ENCODE assay signal across 9 cellular contexts in the genomic region with DNA sequence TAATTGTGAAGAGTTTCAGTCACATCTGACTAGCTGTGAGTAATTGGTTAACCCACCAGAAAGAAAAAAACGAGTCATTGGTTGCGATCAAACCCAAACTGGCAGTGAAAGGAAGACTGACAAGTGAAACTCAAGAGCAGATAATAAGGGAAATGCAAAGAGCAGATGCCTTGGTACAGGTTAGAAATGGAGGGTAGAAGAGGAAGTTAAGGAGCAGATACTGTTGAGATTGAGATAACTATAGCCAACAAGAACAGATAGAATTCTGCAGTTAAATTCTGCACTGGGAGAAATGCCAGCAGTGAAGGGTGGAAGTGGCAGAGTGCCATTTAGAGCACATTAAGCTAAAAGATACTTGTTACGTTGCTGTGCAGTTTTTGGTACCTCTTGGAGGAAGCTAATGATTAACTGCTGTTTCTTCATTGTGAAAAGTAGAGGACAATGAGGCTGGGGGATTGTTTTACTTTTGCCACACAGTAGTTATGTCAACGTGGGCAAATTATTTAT.
DNase-seq lines count a peak whose midpoint lies in the region; ATAC-seq and TF ChIP-seq lines count a peak whose summit lies in the region.
"Had no signal": no experiment of that assay in that cellular context is flagged by ENCODE, and none has a peak within 500 bp of the region (broad histone marks: within the 10 kb centered on the region; RNA-seq: fewer than 3 reads in every experiment).

No MANE protein-coding gene starts in this region.

- TF ChIP-seq CTCF in OCI-LY3 (IDR thresholded peaks at IDR 0.05; ENCODE audit: low read depth, low read length), result no peak
- no peak for TF ChIP-seq CTCF in fibroblast of mammary gland (conservative IDR thresholded peaks at IDR 0.05; ENCODE audit: control insufficient read depth, insufficient read depth, low read depth, low read length)
- TF ChIP-seq CTCF in progenitor cell of endocrine pancreas (IDR thresholded peaks at IDR 0.05; ENCODE audit: unreplicated experiment), result no peak

- no peaks in the 10 kb centered on the region for H3K27me3 ChIP-seq in OCI-LY3 (ENCODE audit: low read depth, low read length)

- peak overlapping the region; percentile 77 for H3K4me2 ChIP-seq in OCI-LY3 (ENCODE audit: low read length)

- no peak overlapping the region for H3K4me3 Mint-ChIP-seq in stimulated activated naive CD8-positive, alpha-beta T cell treated with anti-CD3 and anti-CD28 coated beads, Interleukin-15, amount 100 ng/mL, for 72 hours
- no peak overlapping the region for H3K4me3 Mint-ChIP-seq in progenitor cell of endocrine pancreas (ENCODE audit: low read depth)

- H3K9me3 Mint-ChIP-seq in stimulated activated naive CD8-positive, alpha-beta T cell treated with anti-CD3 and anti-CD28 coated beads, Interleukin-15, amount 100 ng/mL, for 72 hours, result no peaks in the 10 kb centered on the region
- no peaks in the 10 kb centered on the region for H3K9me3 Mint-ChIP-seq in progenitor cell of endocrine pancreas (ENCODE audit: low read depth)

- H2AFZ ChIP-seq in OCI-LY3 (ENCODE audit: low read depth, low read length), result no peak overlapping the region

- H3K4me1 Mint-ChIP-seq in stimulated activated naive CD8-positive, alpha-beta T cell treated with anti-CD3 and anti-CD28 coated beads, Interleukin-15, amount 100 ng/mL, for 72 hours, result peaks cover 27% of the 10 kb centered on the region
- H3K4me1 Mint-ChIP-seq in progenitor cell of endocrine pancreas (ENCODE audit: low read depth), result peaks cover 13% of the 10 kb centered on the region

- peak; percentile 7 for DNase-seq in GDM1 (lab: John Stamatoyannopoulos, UW)
- DNase-seq in fibroblast of mammary gland (ENCODE audit: low read depth), result peak; percentile 39
- no peak for DNase-seq in stimulated activated naive CD8-positive, alpha-beta T cell treated with anti-CD3 and anti-CD28 coated beads, Interleukin-15, amount 100 ng/mL, for 72 hours
- no peak for DNase-seq in progenitor cell of endocrine pancreas (ENCODE audit: low spot score, unreplicated experiment)
- no peak for DNase-seq in amniotic stem cell (lab: John Stamatoyannopoulos, UW)

- peaks cover 39% of the 10 kb centered on the region for H3K79me2 ChIP-seq in OCI-LY3 (ENCODE audit: low read length)

- H3K4me3 ChIP-seq in OCI-LY3 (ENCODE audit: low read length) (peak overlapping the region; percentile 56), fibroblast of mammary gland (ENCODE audit: control insufficient read depth, low read depth, low read length) (no peak overlapping the region)

- no peaks in the 10 kb centered on the region for H4K20me1 ChIP-seq in OCI-LY3 (ENCODE audit: insufficient read depth, low read length)

- peaks cover 60% of the 10 kb centered on the region for H3K4me1 ChIP-seq in OCI-LY3 (ENCODE audit: low read length)

- no peaks in the 10 kb centered on the region for H3K27me3 Mint-ChIP-seq in stimulated activated naive CD8-positive, alpha-beta T cell treated with anti-CD3 and anti-CD28 coated beads, Interleukin-15, amount 100 ng/mL, for 72 hours
- H3K27me3 Mint-ChIP-seq in progenitor cell of endocrine pancreas, result no peaks in the 10 kb centered on the region

- peaks cover 16% of the 10 kb centered on the region for H3K36me3 ChIP-seq in OCI-LY3 (replicated peaks; ENCODE audit: low read depth, low read length)

- ATAC-seq in GM19395 (IDR thresholded peaks at IDR 0.05; ENCODE audit: unreplicated experiment), result peak; percentile 93
- ATAC-seq in HG03196 (IDR thresholded peaks at IDR 0.05; ENCODE audit: unreplicated experiment), result peak; percentile 95
- ATAC-seq in stimulated activated naive CD8-positive, alpha-beta T cell treated with anti-CD3 and anti-CD28 coated beads, Interleukin-15, amount 100 ng/mL, for 72 hours, result peak; percentile 87
- ATAC-seq: Panc1 had no signal

- peak overlapping the region; percentile 62 for H3K9ac ChIP-seq in OCI-LY3 (ENCODE audit: low read length)

- H3K36me3 Mint-ChIP-seq in progenitor cell of endocrine pancreas (ENCODE audit: insufficient read depth), result peaks cover 17% of the 10 kb centered on the region

- H3K9me3 ChIP-seq in OCI-LY3 (ENCODE audit: insufficient read depth, low read length), result no peaks in the 10 kb centered on the region

- H3K27ac Mint-ChIP-seq in stimulated activated naive CD8-positive, alpha-beta T cell treated with anti-CD3 and anti-CD28 coated beads, Interleukin-15, amount 100 ng/mL, for 72 hours, result no peak overlapping the region
- H3K27ac Mint-ChIP-seq in progenitor cell of endocrine pancreas, result no peak overlapping the region

- H3K27ac ChIP-seq in OCI-LY3 (ENCODE audit: low read length), result peak overlapping the region; percentile 94

Comparison
In these comparisons a context has a peak if more than half of its experiments do, and no peak if none do; other contexts are left out.
1. DNase-seq: peak in GDM1 (single experiment) and fibroblast of mammary gland (single experiment); none in stimulated activated naive CD8-positive, alpha-beta T cell treated with anti-CD3 and anti-CD28 coated beads, Interleukin-15, amount 100 ng/mL, for 72 hours (0 of 2), progenitor cell of endocrine pancreas (single experiment) and amniotic stem cell (single experiment).
2. Peak in every context shown above with its lines, with median percentiles within 50 percentile points of each other: ATAC-seq.